In the genomic region with DNA sequence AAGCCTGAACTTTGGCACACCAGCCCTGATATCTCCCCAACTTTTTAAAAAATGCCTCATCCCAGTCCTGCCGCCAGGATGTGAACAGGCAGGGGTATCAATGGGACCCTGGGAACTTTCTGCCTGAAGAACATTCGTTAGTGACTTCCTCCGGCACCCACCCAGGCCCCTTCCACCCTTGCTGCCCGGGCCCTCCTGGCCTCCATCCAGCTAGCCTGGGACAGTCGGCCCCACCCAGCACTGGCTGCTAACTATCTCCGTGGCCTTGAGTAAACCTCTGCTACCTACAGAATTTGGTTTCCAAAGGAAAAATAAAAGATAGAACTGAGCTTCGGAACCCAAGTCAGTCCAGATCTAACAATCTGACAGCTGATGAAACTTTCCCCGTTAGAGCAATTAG, we compare ENCODE assay signal across 21 cellular contexts. TPM values are rescaled to one million over a fixed set of nuclear protein-coding genes. Genes with fewer than 3 reads are reported as not detected.
DNase-seq lines count a peak whose midpoint lies in the region; ATAC-seq and TF ChIP-seq lines count a peak whose summit lies in the region.
"Had no signal": no experiment of that assay in that cellular context is flagged by ENCODE, and none has a peak within 500 bp of the region (broad histone marks: within the 10 kb centered on the region; RNA-seq: fewer than 3 reads in every experiment).

No MANE protein-coding gene starts in this region.

- H3K14ac ChIP-seq in mesenchymal stem cell (ENCODE audit: low read length in 2 of 2), result no peak overlapping the region

- TF ChIP-seq POLR2A in adrenal gland (IDR thresholded peaks at IDR 0.05), result no peak

- H2AFZ ChIP-seq in mesenchymal stem cell (ENCODE audit: low read depth, low read length), result no peak overlapping the region
- H2AFZ ChIP-seq: GM23248 had no signal

- H3K79me1 ChIP-seq in mesenchymal stem cell (replicated peaks; ENCODE audit: low read length, poor library complexity, severe bottlenecking), result peaks cover 13% of the 10 kb centered on the region

- H3K27ac ChIP-seq in adrenal gland (peak overlapping the region; percentile 55 to 93 (median 80)), mesenchymal stem cell (ENCODE audit: low read length, poor library complexity, severe bottlenecking) (no peak overlapping the region)
- H3K27ac ChIP-seq in effector memory CD4-positive, alpha-beta T cell (ENCODE audit: insufficient read depth, low read length, poor library complexity, severe bottlenecking), result no peak overlapping the region
- H3K27ac ChIP-seq: BLaER1, GM23248, SJCRH30 had no signal

- no peak overlapping the region for H3K4me2 ChIP-seq in mesenchymal stem cell (ENCODE audit: low read length, poor library complexity, severe bottlenecking)
- H3K4me2 ChIP-seq: BLaER1 had no signal

- H3K23ac ChIP-seq in mesenchymal stem cell (ENCODE audit: low read length in 2 of 2), result no peak overlapping the region

- no peak overlapping the region for H3K4ac ChIP-seq in mesenchymal stem cell (ENCODE audit: low read depth in 1 of 2, low read length in 2 of 2)

- intact Hi-C loops in left ventricle myocardium superior (cut with micrococcal nuclease) (no loop called here), cardiac septum (cut with DNase I) (no loop called here), adrenal gland (cut with DNase I) (no loop called here), mucosa of descending colon (cut with DNase I, micrococcal nuclease) (no loop called here)

- H3K36me3 ChIP-seq in adrenal gland (replicated peaks in 1 of 2) (no peaks in the 10 kb centered on the region), mucosa of descending colon (ENCODE audit: low read depth) (no peaks in the 10 kb centered on the region), mesenchymal stem cell (ENCODE audit: control insufficient read depth in 1 of 2, insufficient read depth in 2 of 2, low read depth in 1 of 2, low read length in 2 of 2) (peaks cover 0 to 5% of the 10 kb centered on the region in 2 experiments)
- H3K36me3 ChIP-seq in effector memory CD4-positive, alpha-beta T cell (ENCODE audit: control insufficient read depth, insufficient read depth, low read length), result no peaks in the 10 kb centered on the region
- H3K36me3 ChIP-seq: SJCRH30 had no signal

- no peak overlapping the region for H2BK5ac ChIP-seq in mesenchymal stem cell (ENCODE audit: low read depth, low read length, poor library complexity, severe bottlenecking)

- no peak overlapping the region for H4K91ac ChIP-seq in mesenchymal stem cell (ENCODE audit: low read length)

- peak; percentile 55 for DNase-seq in left ventricle myocardium superior
- no peak for DNase-seq in cardiac septum (ENCODE audit: low spot score)
- DNase-seq in adrenal gland, result peak in 3 of 7 donors; percentile 56 to 70 (median 65)
- DNase-seq in mucosa of descending colon, result peak in 2 of 3 donors; percentile 53 to 62
- DNase-seq in mesenchymal stem cell, result no peak
- DNase-seq in effector memory CD4-positive, alpha-beta T cell, result no peak
- DNase-seq: CD4-positive, CD25-positive, alpha-beta regulatory T cell; DMS153; DND-41; GM23248; H9; Karpas-422; NCI-H1092; NCI-H1417 treated with DMSO at 0.1 percent for 48 hours; NCI-H1694 treated with DMSO at 0.1 percent for 48 hours; NCI-H2081; NCI-H2227 treated with DMSO at 0.1 percent for 48 hours; NCI-H526 treated with DMSO at 0.1 percent for 48 hours; SJCRH30 had no signal

- 28 to 43% (median 33%) methylated on average over 5 to 8 of the region's 8 CpGs for WGBS in adrenal gland, 4 donors
- WGBS in mesenchymal stem cell, result 94% methylated on average over 8 of the region's 8 CpGs

- H2BK12ac ChIP-seq in mesenchymal stem cell (ENCODE audit: low read length in 2 of 2), result no peak overlapping the region

- no peak overlapping the region for H2AK5ac ChIP-seq in mesenchymal stem cell (ENCODE audit: low read length, severe bottlenecking)

- H3K9me3 ChIP-seq in adrenal gland (replicated peaks in 1 of 3), result no peaks in the 10 kb centered on the region
- no peaks in the 10 kb centered on the region for H3K9me3 ChIP-seq in mucosa of descending colon
- H3K9me3 ChIP-seq in mesenchymal stem cell (ENCODE audit: control insufficient read depth, low read length), result no peaks in the 10 kb centered on the region
- no peaks in the 10 kb centered on the region for H3K9me3 ChIP-seq in effector memory CD4-positive, alpha-beta T cell (ENCODE audit: control insufficient read depth, low read length)
- H3K9me3 ChIP-seq: BLaER1, SJCRH30 had no signal

- no peak overlapping the region for H4K8ac ChIP-seq in mesenchymal stem cell (ENCODE audit: low read length)

- no peak overlapping the region for H3K9ac ChIP-seq in mesenchymal stem cell (ENCODE audit: low read length)
- H3K9ac ChIP-seq: BLaER1, GM23248 had no signal

- ATAC-seq in left ventricle myocardium superior (no peak), mucosa of descending colon (peak; percentile 30), GM21737 (IDR thresholded peaks at IDR 0.05; ENCODE audit: unreplicated experiment) (no peak)

- no peak overlapping the region for H3K4me3 ChIP-seq in adrenal gland
- H3K4me3 ChIP-seq in mucosa of descending colon, result no peak overlapping the region
- no peak overlapping the region for H3K4me3 ChIP-seq in mesenchymal stem cell (ENCODE audit: insufficient read depth in 1 of 2, low read depth in 1 of 2, low read length in 2 of 2)
- no peak overlapping the region for H3K4me3 ChIP-seq in effector memory CD4-positive, alpha-beta T cell (ENCODE audit: insufficient read depth, low read depth, low read length, poor library complexity, severe bottlenecking)
- H3K4me3 ChIP-seq: BLaER1, GM23248, SJCRH30 had no signal

- no peaks in the 10 kb centered on the region for H3K27me3 ChIP-seq in adrenal gland
- H3K27me3 ChIP-seq in mesenchymal stem cell (ENCODE audit: control insufficient read depth in 1 of 2, insufficient read depth in 1 of 2, low read length in 2 of 2), result no peaks in the 10 kb centered on the region
- H3K27me3 ChIP-seq in effector memory CD4-positive, alpha-beta T cell (replicated peaks; ENCODE audit: control insufficient read depth, insufficient read depth, low read length, poor library complexity, severe bottlenecking), result no peaks in the 10 kb centered on the region
- H3K27me3 ChIP-seq: BLaER1, SJCRH30 had no signal

- no peak overlapping the region for H2BK15ac ChIP-seq in mesenchymal stem cell (ENCODE audit: low read depth, poor library complexity, severe bottlenecking)

- TF ChIP-seq CTCF in adrenal gland (IDR thresholded peaks at IDR 0.05) (no peak), mucosa of descending colon (IDR thresholded peaks at IDR 0.05) (no peak)

- peaks cover 68 to 85% of the 10 kb centered on the region in 2 donors for H3K4me1 ChIP-seq in adrenal gland (replicated peaks in 1 of 2)
- H3K4me1 ChIP-seq in mucosa of descending colon (ENCODE audit: low read depth), result peaks cover 9% of the 10 kb centered on the region
- H3K4me1 ChIP-seq in mesenchymal stem cell (ENCODE audit: control insufficient read depth, insufficient read depth, low read depth, low read length), result peaks cover 10% of the 10 kb centered on the region
- no peaks in the 10 kb centered on the region for H3K4me1 ChIP-seq in effector memory CD4-positive, alpha-beta T cell (ENCODE audit: control insufficient read depth, insufficient read depth, low read length, poor library complexity, severe bottlenecking)
- H3K4me1 ChIP-seq: SJCRH30 had no signal

- no peak overlapping the region for H3K18ac ChIP-seq in mesenchymal stem cell (ENCODE audit: low read depth in 1 of 2, low read length in 2 of 2)

- H2BK120ac ChIP-seq in mesenchymal stem cell (ENCODE audit: low read depth, low read length), result no peak overlapping the region

RNA-seq across cellular contexts. Expression of a gene that starts 14.3 kb away (rescaled TPM):
- total RNA-seq in left ventricle myocardium superior (12.0 TPM), cardiac septum (8.6 TPM), adrenal gland (1,000 to 10,000 TPM in 5 of 8 donors, 100 to 1,000 TPM in 3; 646 to 8,580 (median 1,325) TPM), mucosa of descending colon (10 to 100 TPM; 23.0 to 55.1 (median 31.2) TPM)
- 1,000 to 10,000 TPM in 2 of 3 donors, 100 to 1,000 TPM in 1; 213 to 5,784 (median 1,664) TPM for polyA plus RNA-seq in adrenal gland
- polyA plus RNA-seq in mesenchymal stem cell (2013, experiment 1 of 2), result 69.1 TPM
- 62.0 TPM for polyA plus RNA-seq in mesenchymal stem cell (2013, experiment 2 of 2)

Comparison
In these comparisons a context has a peak if more than half of its experiments do, and no peak if none do; other contexts are left out.
1. DNase-seq: peak in left ventricle myocardium superior (single experiment) and mucosa of descending colon (2 of 3); none in cardiac septum (single experiment), mesenchymal stem cell (single experiment) and effector memory CD4-positive, alpha-beta T cell (0 of 3).
2. H3K27ac ChIP-seq: peak in adrenal gland (5 of 5); none in mesenchymal stem cell (single experiment) and effector memory CD4-positive, alpha-beta T cell (single experiment).
3. RNA of a gene that starts 14.3 kb away (total RNA-seq): 646 to 8,580 TPM in adrenal gland; 23.0 to 55.1 TPM in mucosa of descending colon, 12.0 TPM in left ventricle myocardium superior (single experiment) and 8.6 TPM in cardiac septum (single experiment); every median in the first group is over 10 times any median in the second.